Comparison of ENCODE assay signal across 15 cellular contexts in genomic region chr10:119849031-119849789, GRCh38. TPM values are rescaled to one million over a fixed set of nuclear protein-coding genes. Genes with fewer than 3 reads are reported as not detected.
DNase-seq lines count a peak whose midpoint lies in the region; FAIRE-seq and TF ChIP-seq lines count a peak whose summit lies in the region.
"Had no signal": no experiment of that assay in that cellular context is flagged by ENCODE, and none has a peak within 500 bp of the region (broad histone marks: within the 10 kb centered on the region; RNA-seq: fewer than 3 reads in every experiment).

No MANE protein-coding gene starts in this region.

- H3K4me3 ChIP-seq in astrocyte of the spinal cord (ENCODE audit: low read depth, low read length), result no peak overlapping the region
- H3K4me3 ChIP-seq in neuronal stem cell (ENCODE audit: low read length in 2 of 2), result no peak overlapping the region
- H3K4me3 ChIP-seq: body of pancreas had no signal

- H3K27me3 Mint-ChIP-seq in activated T-helper 2 cell treated with anti-CD3 and anti-CD28 coated beads, Interferon-gamma antibody, Interleukin-2, Interleukin-4, amounts not matched to agents 10 μg/mL and 5 μg/mL and 100 μg/mL, durations not matched to agents 14 hours and 24 hours and 36 hours (ENCODE audit: low read depth), result no peaks in the 10 kb centered on the region

- no peaks in the 10 kb centered on the region for H3K4me1 ChIP-seq in neuronal stem cell (ENCODE audit: control insufficient read depth in 2 of 2, insufficient read depth in 1 of 2, low read depth in 1 of 2, low read length in 2 of 2)
- H3K4me1 ChIP-seq: BE2C had no signal

- no peak for FAIRE-seq in HTR-8/SVneo (lab: Jason Lieb, UNC)

- in situ Hi-C loops in ACHN (cut with HindIII; ENCODE audit: low pct_ligation_motif_present, low pct_unique_long_range_greater_than_20kb, low sequenced_read_pairs), result no loop called here
- in situ Hi-C loops in astrocyte of the spinal cord (cut with HindIII; ENCODE audit: low sequenced_read_pairs), result no loop called here

- H3K4me1 Mint-ChIP-seq in activated T-helper 2 cell treated with anti-CD3 and anti-CD28 coated beads, Interferon-gamma antibody, Interleukin-2, Interleukin-4, amounts not matched to agents 10 μg/mL and 5 μg/mL and 100 μg/mL, durations not matched to agents 14 hours and 24 hours and 36 hours (ENCODE audit: low read depth), result no peaks in the 10 kb centered on the region
- H3K4me1 Mint-ChIP-seq: nephron progenitor cell had no signal

- H3K27me3 ChIP-seq in neuronal stem cell (ENCODE audit: control insufficient read depth in 3 of 3, insufficient read depth in 3 of 3, low read depth in 1 of 3, low read length in 3 of 3), result no peaks in the 10 kb centered on the region
- H3K27me3 ChIP-seq: BE2C, body of pancreas had no signal

- no peak overlapping the region for H2BK5ac ChIP-seq in neuronal stem cell (ENCODE audit: low read length)

- no peak overlapping the region for H2BK15ac ChIP-seq in neuronal stem cell (ENCODE audit: low read length)

- no peak overlapping the region for H2AFZ ChIP-seq in neuronal stem cell (ENCODE audit: low read length)

- H3K36me3 ChIP-seq in neuronal stem cell (replicated peaks in 1 of 2; ENCODE audit: control insufficient read depth in 2 of 2, insufficient read depth in 2 of 2, low read length in 2 of 2), result peaks cover 39 to 97% of the 10 kb centered on the region in 2 donors

- H2BK12ac ChIP-seq in neuronal stem cell (ENCODE audit: low read length), result no peak overlapping the region

- no peak overlapping the region for H3K14ac ChIP-seq in neuronal stem cell (ENCODE audit: low read length)

- H3K9me3 ChIP-seq in neuronal stem cell (replicated peaks in 1 of 2; ENCODE audit: control insufficient read depth in 2 of 2, insufficient read depth in 1 of 2, low read depth in 1 of 2, low read length in 2 of 2), result no peaks in the 10 kb centered on the region
- H3K9me3 ChIP-seq: BE2C, body of pancreas had no signal

- no peak overlapping the region for H3K18ac ChIP-seq in neuronal stem cell (ENCODE audit: low read length)

- intact Hi-C loops in activated T-helper 2 cell treated with anti-CD3 and anti-CD28 coated beads, Interferon-gamma antibody, Interleukin-2, Interleukin-4, amounts not matched to agents 10 μg/mL and 5 μg/mL and 100 μg/mL, durations not matched to agents 14 hours and 24 hours and 36 hours (cut with micrococcal nuclease), result no loop called here

- H3K36me3 Mint-ChIP-seq in activated T-helper 2 cell treated with anti-CD3 and anti-CD28 coated beads, Interferon-gamma antibody, Interleukin-2, Interleukin-4, amounts not matched to agents 10 μg/mL and 5 μg/mL and 100 μg/mL, durations not matched to agents 14 hours and 24 hours and 36 hours (ENCODE audit: low read depth), result peaks cover 74% of the 10 kb centered on the region

- no peak overlapping the region for H3K23ac ChIP-seq in neuronal stem cell (ENCODE audit: low read depth, low read length, poor library complexity)

- H3K4ac ChIP-seq in neuronal stem cell (ENCODE audit: low read length), result no peak overlapping the region

- no peak overlapping the region for H3K9ac ChIP-seq in neuronal stem cell (ENCODE audit: low read depth, low read length, poor library complexity)

- WGBS in neuronal stem cell (ENCODE audit: extremely low coverage in 2 of 2, insufficient read length in 2 of 2, insufficient replicate concordance in 1 of 2), 2 donors, result no CpG with 5 or more reads among the region's 6 CpGs

- no peak for TF ChIP-seq CTCF in astrocyte of the spinal cord (IDR thresholded peaks at IDR 0.05; ENCODE audit: low read depth, low read length)

- no peak overlapping the region for H3K4me3 Mint-ChIP-seq in activated T-helper 2 cell treated with anti-CD3 and anti-CD28 coated beads, Interferon-gamma antibody, Interleukin-2, Interleukin-4, amounts not matched to agents 10 μg/mL and 5 μg/mL and 100 μg/mL, durations not matched to agents 14 hours and 24 hours and 36 hours (ENCODE audit: low read depth)
- H3K4me3 Mint-ChIP-seq: nephron progenitor cell had no signal

- H4K8ac ChIP-seq in neuronal stem cell (ENCODE audit: low read depth, low read length), result no peak overlapping the region

- no peak overlapping the region for H2AK5ac ChIP-seq in neuronal stem cell (ENCODE audit: low read depth, low read length)

- no peak overlapping the region for H2BK120ac ChIP-seq in neuronal stem cell (ENCODE audit: low read depth, low read length)

- DNase-seq in ACHN, result peak; percentile 79
- peak; percentile 50 for DNase-seq in HTR-8/SVneo (ENCODE audit: insufficient read length, low spot score)
- DNase-seq in astrocyte of the spinal cord (ENCODE audit: low read depth, low spot score), result peak; percentile 78
- peak; percentile 73 for DNase-seq in kidney glomerular epithelial cell (lab: John Stamatoyannopoulos, UW)
- DNase-seq in cerebellum (ENCODE audit: low spot score), result no peak
- no peak for DNase-seq in activated T-helper 2 cell treated with anti-CD3 and anti-CD28 coated beads, Interferon-gamma antibody, Interleukin-2, Interleukin-4, amounts not matched to agents 10 μg/mL and 5 μg/mL and 100 μg/mL, durations not matched to agents 14 hours and 24 hours and 36 hours (ENCODE audit: low spot score)
- DNase-seq in NCI-H82 (lab: John Stamatoyannopoulos, UW), result no peak
- no peak for DNase-seq in neuronal stem cell (ENCODE audit: low spot score)
- DNase-seq: BE2C, body of pancreas, erythroblast, GF-D8, left cardiac atrium, NCI-H2227 treated with DMSO at 0.1 percent for 48 hours, nephron progenitor cell had no signal

- no peak overlapping the region for H3K27ac ChIP-seq in neuronal stem cell (replicated peaks; ENCODE audit: low read length)
- H3K27ac ChIP-seq: body of pancreas had no signal

- H3K9me3 Mint-ChIP-seq in activated T-helper 2 cell treated with anti-CD3 and anti-CD28 coated beads, Interferon-gamma antibody, Interleukin-2, Interleukin-4, amounts not matched to agents 10 μg/mL and 5 μg/mL and 100 μg/mL, durations not matched to agents 14 hours and 24 hours and 36 hours, result no peaks in the 10 kb centered on the region
- H3K9me3 Mint-ChIP-seq: nephron progenitor cell had no signal

- H3K4me2 ChIP-seq in neuronal stem cell (ENCODE audit: insufficient read depth, low read length, poor library complexity, severe bottlenecking), result no peak overlapping the region

- no peak overlapping the region for H4K91ac ChIP-seq in neuronal stem cell (ENCODE audit: low read depth, low read length, poor library complexity)

- peaks cover 2% of the 10 kb centered on the region for H3K79me1 ChIP-seq in neuronal stem cell (ENCODE audit: low read depth, low read length)

- H3K27ac Mint-ChIP-seq in activated T-helper 2 cell treated with anti-CD3 and anti-CD28 coated beads, Interferon-gamma antibody, Interleukin-2, Interleukin-4, amounts not matched to agents 10 μg/mL and 5 μg/mL and 100 μg/mL, durations not matched to agents 14 hours and 24 hours and 36 hours, result no peak overlapping the region

RNA-seq across cellular contexts. Expression of gene MCMBP, which starts 23.4 kb away (rescaled TPM):
- total RNA-seq in cerebellum, result 46.6 TPM
- total RNA-seq in activated T-helper 2 cell treated with anti-CD3 and anti-CD28 coated beads, Interferon-gamma antibody, Interleukin-2, Interleukin-4, amounts not matched to agents 10 μg/mL and 5 μg/mL and 100 μg/mL, durations not matched to agents 14 hours and 24 hours and 36 hours, result 94.6 and 99.4 TPM in 2 replicates
- 44.9 TPM for polyA plus RNA-seq in neuronal stem cell (2013, experiment 1 of 2)
- polyA plus RNA-seq in neuronal stem cell (2013, experiment 2 of 2), result 43.8 TPM

RNA-seq across cellular contexts. Expression of gene SEC23IP, which starts 43.3 kb away (rescaled TPM):
- total RNA-seq in cerebellum, result 24.5 TPM
- total RNA-seq in activated T-helper 2 cell treated with anti-CD3 and anti-CD28 coated beads, Interferon-gamma antibody, Interleukin-2, Interleukin-4, amounts not matched to agents 10 μg/mL and 5 μg/mL and 100 μg/mL, durations not matched to agents 14 hours and 24 hours and 36 hours, result 85.9 and 87.4 TPM in 2 replicates
- 50.7 TPM for polyA plus RNA-seq in neuronal stem cell (2013, experiment 1 of 2)
- 59.6 TPM for polyA plus RNA-seq in neuronal stem cell (2013, experiment 2 of 2)

Comparison
In these comparisons a context has a peak if more than half of its experiments do, and no peak if none do; other contexts are left out.
1. DNase-seq: peak in ACHN (single experiment), HTR-8/SVneo (single experiment), astrocyte of the spinal cord (single experiment) and kidney glomerular epithelial cell (single experiment); none in cerebellum (single experiment), activated T-helper 2 cell treated with anti-CD3 and anti-CD28 coated beads, Interferon-gamma antibody, Interleukin-2, Interleukin-4, amounts not matched to agents 10 μg/mL and 5 μg/mL and 100 μg/mL, durations not matched to agents 14 hours and 24 hours and 36 hours (single experiment), NCI-H82 (single experiment) and neuronal stem cell (single experiment).